8 cellular contexts compared by ENCODE assay signal in the genomic region with DNA sequence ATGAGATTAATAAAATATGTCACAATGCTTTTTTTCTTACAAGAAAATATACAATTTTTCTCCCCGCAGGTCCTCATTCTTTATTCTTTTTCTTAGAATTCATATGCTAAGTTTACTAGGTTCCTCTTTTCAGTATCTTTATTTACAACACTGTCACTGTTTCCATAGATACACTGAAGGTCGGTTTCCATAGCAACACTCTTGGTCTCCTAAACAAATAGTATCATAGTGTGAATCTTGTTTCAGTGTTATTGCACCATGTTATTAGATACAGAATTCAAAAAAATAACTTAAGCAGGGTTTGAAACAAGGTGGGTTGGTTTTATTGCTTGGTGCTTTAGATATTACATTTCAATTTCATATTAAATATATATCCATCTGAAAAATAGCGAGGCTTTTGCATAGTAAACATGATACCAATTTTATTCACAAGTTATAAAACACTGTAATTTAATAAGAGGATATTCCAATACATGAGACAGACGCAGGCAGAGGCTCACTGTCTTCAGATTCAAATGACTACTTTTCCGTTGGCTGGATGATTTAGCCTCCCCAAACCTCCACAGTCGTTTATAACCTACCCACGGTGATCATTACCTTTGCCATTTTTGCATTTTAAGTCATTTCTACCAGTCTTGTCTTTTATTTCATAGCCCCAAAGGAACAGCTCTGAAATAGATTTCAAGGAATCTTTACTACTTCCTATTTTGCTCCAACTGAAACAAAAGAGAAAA.
A peak's percentile ranks its signal among the peaks of the same experiment; 100 is the strongest.
DNase-seq lines count a peak whose midpoint lies in the region; ATAC-seq, FAIRE-seq and TF ChIP-seq lines count a peak whose summit lies in the region.

No MANE protein-coding gene starts in this region.

- no peak overlapping the region for H2AK5ac ChIP-seq in neuronal stem cell (ENCODE audit: low read depth, low read length)

- DNase-seq in COLO829 (ENCODE audit: low spot score) (peak; percentile 59), GM19239 (ENCODE audit: insufficient read length, low spot score) (peak; percentile 34), Panc1 (ENCODE audit: low read depth, low spot score) (no peak), neuronal stem cell (ENCODE audit: low spot score) (peak; percentile 20), SHP77 treated with DMSO at 0.1 percent for 48 hours (lab: John Stamatoyannopoulos, UW) (no peak), MG63 (no peak)
- no peak for DNase-seq in effector memory CD4-positive, alpha-beta T cell

- TF ChIP-seq CTCF in Panc1 (IDR thresholded peaks at IDR 0.05) = no peak

- POLR2A ChIA-PET in Panc1 (lab: Charles Lee) = interaction anchor here (0.7 kb wide), 1 partner anchor 28 kb away, joined by 12 read pairs; no protein-coding TSS in a partner anchor

- H4K91ac ChIP-seq in neuronal stem cell (ENCODE audit: low read depth, low read length, poor library complexity) = no peak overlapping the region

- no peak overlapping the region for H3K4me2 ChIP-seq in neuronal stem cell (ENCODE audit: insufficient read depth, low read length, poor library complexity, severe bottlenecking)

- in situ Hi-C loops in Panc1 (cut with HindIII; ENCODE audit: low pct_unique_long_range_greater_than_20kb, low sequenced_read_pairs) = no loop called here

- intact Hi-C loops in Panc1 (cut with micrococcal nuclease; ENCODE audit: unreplicated experiment) = no loop called here

- H3K4ac ChIP-seq in neuronal stem cell (ENCODE audit: low read length) = no peak overlapping the region

- no peak overlapping the region for H2AFZ ChIP-seq in neuronal stem cell (ENCODE audit: low read length)

- no peak overlapping the region for H2BK15ac ChIP-seq in neuronal stem cell (ENCODE audit: low read length)

- peak; percentile 71 for FAIRE-seq in GM19239 (lab: Jason Lieb, UNC)

- no peak overlapping the region for H3K4me3 ChIP-seq in Panc1 (ENCODE audit: low read depth in 2 of 2, low read length in 2 of 2)
- H3K4me3 ChIP-seq in effector memory CD4-positive, alpha-beta T cell (ENCODE audit: insufficient read depth, low read depth, low read length, poor library complexity, severe bottlenecking) = no peak overlapping the region
- no peak overlapping the region for H3K4me3 ChIP-seq in neuronal stem cell (ENCODE audit: low read length in 2 of 2)
- H3K4me3 ChIP-seq in MG63 = no peak overlapping the region

- H4K8ac ChIP-seq in neuronal stem cell (ENCODE audit: low read depth, low read length) = no peak overlapping the region

- no peak overlapping the region for H2BK120ac ChIP-seq in neuronal stem cell (ENCODE audit: low read depth, low read length)

- WGBS in neuronal stem cell (ENCODE audit: extremely low coverage in 2 of 2, insufficient read length in 2 of 2, insufficient replicate concordance in 1 of 2), 2 donors = no CpG with 5 or more reads among the region's 7 CpGs

- no peak overlapping the region for H3K14ac ChIP-seq in neuronal stem cell (ENCODE audit: low read length)

- H3K9ac ChIP-seq in neuronal stem cell (ENCODE audit: low read depth, low read length, poor library complexity) = no peak overlapping the region

- CTCF ChIA-PET in Panc1 (lab: Charles Lee) = no interaction called here

- no peak overlapping the region for H3K18ac ChIP-seq in neuronal stem cell (ENCODE audit: low read length)

- no peak overlapping the region for H2BK5ac ChIP-seq in neuronal stem cell (ENCODE audit: low read length)

- no peaks in the 10 kb centered on the region for H3K27me3 ChIP-seq in Panc1 (ENCODE audit: control insufficient read depth, insufficient read depth, low read length)
- no peaks in the 10 kb centered on the region for H3K27me3 ChIP-seq in effector memory CD4-positive, alpha-beta T cell (replicated peaks; ENCODE audit: control insufficient read depth, insufficient read depth, low read length, poor library complexity, severe bottlenecking)
- H3K27me3 ChIP-seq in neuronal stem cell (ENCODE audit: control insufficient read depth in 3 of 3, insufficient read depth in 3 of 3, low read depth in 1 of 3, low read length in 3 of 3) = no peaks in the 10 kb centered on the region
- H3K27me3 ChIP-seq in MG63 = no peaks in the 10 kb centered on the region

- H3K4me1 ChIP-seq in Panc1 (ENCODE audit: control insufficient read depth, insufficient read depth, low read length) (peaks cover 42% of the 10 kb centered on the region), neuronal stem cell (ENCODE audit: control insufficient read depth in 2 of 2, insufficient read depth in 1 of 2, low read depth in 1 of 2, low read length in 2 of 2) (peaks cover 0 to 12% of the 10 kb centered on the region in 2 donors)
- H3K4me1 ChIP-seq in effector memory CD4-positive, alpha-beta T cell (ENCODE audit: control insufficient read depth, insufficient read depth, low read length, poor library complexity, severe bottlenecking) = peaks cover 43% of the 10 kb centered on the region

- no peaks in the 10 kb centered on the region for H3K9me3 ChIP-seq in Panc1 (ENCODE audit: control insufficient read depth, insufficient read depth, low read depth, low read length)
- H3K9me3 ChIP-seq in effector memory CD4-positive, alpha-beta T cell (ENCODE audit: control insufficient read depth, low read length) = no peaks in the 10 kb centered on the region
- H3K9me3 ChIP-seq in neuronal stem cell (replicated peaks in 1 of 2; ENCODE audit: control insufficient read depth in 2 of 2, insufficient read depth in 1 of 2, low read depth in 1 of 2, low read length in 2 of 2) = no peaks in the 10 kb centered on the region
- no peaks in the 10 kb centered on the region for H3K9me3 ChIP-seq in MG63

- no peaks in the 10 kb centered on the region for H3K79me1 ChIP-seq in neuronal stem cell (ENCODE audit: low read depth, low read length)

- H3K27ac ChIP-seq in Panc1 (ENCODE audit: low read length) = peak overlapping the region; percentile 76
- peak overlapping the region; percentile 96 for H3K27ac ChIP-seq in effector memory CD4-positive, alpha-beta T cell (ENCODE audit: insufficient read depth, low read length, poor library complexity, severe bottlenecking)
- H3K27ac ChIP-seq in neuronal stem cell (replicated peaks; ENCODE audit: low read length) = no peak overlapping the region

- H2BK12ac ChIP-seq in neuronal stem cell (ENCODE audit: low read length) = no peak overlapping the region

- no peak overlapping the region for H3K23ac ChIP-seq in neuronal stem cell (ENCODE audit: low read depth, low read length, poor library complexity)

- ATAC-seq in HG03175 (IDR thresholded peaks at IDR 0.05; ENCODE audit: unreplicated experiment) = peak; percentile 78
- ATAC-seq in Panc1 = no peak

- H3K36me3 ChIP-seq in Panc1 (ENCODE audit: control insufficient read depth, insufficient read depth, low read length) = no peaks in the 10 kb centered on the region
- H3K36me3 ChIP-seq in effector memory CD4-positive, alpha-beta T cell (ENCODE audit: control insufficient read depth, insufficient read depth, low read length) = no peaks in the 10 kb centered on the region
- no peaks in the 10 kb centered on the region for H3K36me3 ChIP-seq in neuronal stem cell (replicated peaks in 1 of 2; ENCODE audit: control insufficient read depth in 2 of 2, insufficient read depth in 2 of 2, low read length in 2 of 2)
- H3K36me3 ChIP-seq in MG63 = no peaks in the 10 kb centered on the region

- BruUV-seq in Panc1 (replicated peaks; lab: Mats Ljungman, UMichigan) = no TSS peak

Comparison
In these comparisons a context has a peak if more than half of its experiments do, and no peak if none do; other contexts are left out.
1. DNase-seq: peak in COLO829 (single experiment), GM19239 (single experiment) and neuronal stem cell (single experiment); none in Panc1 (single experiment), effector memory CD4-positive, alpha-beta T cell (0 of 3), SHP77 treated with DMSO at 0.1 percent for 48 hours (single experiment) and MG63 (single experiment).